24 cellular contexts compared by ENCODE assay signal in the genomic region with DNA sequence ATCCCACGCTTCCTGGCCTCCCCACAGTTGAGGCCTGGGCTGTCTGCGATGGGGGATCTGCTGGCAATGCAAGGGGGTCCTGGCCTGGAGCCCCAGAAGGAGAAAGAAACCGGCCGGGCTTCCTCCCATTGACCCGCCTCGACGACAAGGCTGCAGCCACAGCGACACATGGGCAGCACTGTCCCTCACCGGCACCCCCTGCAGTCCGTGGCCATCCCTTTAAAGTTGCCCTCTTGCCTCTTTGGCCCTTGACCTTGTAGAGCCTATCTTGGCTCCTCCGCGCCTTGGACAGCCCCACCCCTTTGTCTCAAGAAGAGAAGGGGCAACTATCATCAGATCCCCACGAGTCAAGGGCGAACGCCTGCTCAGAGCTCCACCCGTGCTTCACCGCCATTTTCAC.
DNase-seq lines count a peak whose midpoint lies in the region; ATAC-seq and TF ChIP-seq lines count a peak whose summit lies in the region.
"Had no signal": no experiment of that assay in that cellular context is flagged by ENCODE, and none has a peak within 500 bp of the region (broad histone marks: within the 10 kb centered on the region; RNA-seq: fewer than 3 reads in every experiment).

No MANE protein-coding gene starts in this region.

- no peak for ATAC-seq in HG02938 (IDR thresholded peaks at IDR 0.05; ENCODE audit: unreplicated experiment)
- no peak for ATAC-seq in activated CD4-positive, CD25-positive, alpha-beta regulatory T cell treated with anti-CD3 and anti-CD28 coated beads, Interleukin-2, amount 50 U/mL, for 24 hours
- ATAC-seq: activated naive CD4-positive, alpha-beta T cell treated with anti-CD3 and anti-CD28 coated beads, Interleukin-2, amount 50 U/mL, for 72 hours; activated T-cell treated with anti-CD3 and anti-CD28 coated beads, Interleukin-2, amount 50 U/mL, for 72 hours; naive thymus-derived CD8-positive, alpha-beta T cell; Panc1 had no signal

- no peaks in the 10 kb centered on the region for H3K9me2 ChIP-seq in MM.1S (replicated peaks; ENCODE audit: insufficient read depth, low read length)

- no peak for DNase-seq in MM.1S
- DNase-seq in epithelial cell of proximal tubule (ENCODE audit: low read depth), result no peak
- no peak for DNase-seq in retinal pigment epithelial cell (ENCODE audit: low read depth)
- DNase-seq in NCI-H2029 (lab: John Stamatoyannopoulos, UW), result no peak
- no peak for DNase-seq in dedifferentiated amniotic fluid mesenchymal stem cell (ENCODE audit: extremely low spot score)
- DNase-seq: activated CD4-positive, CD25-positive, alpha-beta regulatory T cell; activated CD8-positive, alpha-beta memory T cell treated with anti-CD3 and anti-CD28 coated beads for 24 hours; activated T-cell treated with anti-CD3 and anti-CD28 coated beads, Interleukin-2, amount 50 U/mL, for 72 hours; IMR-90; islet precursor cell; mesendoderm; naive thymus-derived CD8-positive, alpha-beta T cell; NCI-H187; NCI-H345; posterior cingulate gyrus; spleen had no signal

- no peaks in the 10 kb centered on the region for H3K9me3 ChIP-seq in MM.1S (replicated peaks; ENCODE audit: insufficient read depth, low read length)
- H3K9me3 ChIP-seq: spleen had no signal

- peaks cover 4% of the 10 kb centered on the region; the same call in 1 of the 2 replicates for H4K20me1 ChIP-seq in MM.1S (ENCODE audit: insufficient read depth, low read length)

- no peak overlapping the region for H3K9ac ChIP-seq in MM.1S (ENCODE audit: low read length)

- TF ChIP-seq CTCF in C4-2B (conservative IDR thresholded peaks at IDR 0.05), result no peak
- peak; percentile 20 for TF ChIP-seq CTCF in MM.1S (IDR thresholded peaks at IDR 0.05; ENCODE audit: low read length)
- peak; percentile 21 for TF ChIP-seq CTCF in epithelial cell of proximal tubule (conservative IDR thresholded peaks at IDR 0.05; ENCODE audit: low read depth, low read length)
- TF ChIP-seq CTCF in retinal pigment epithelial cell (conservative IDR thresholded peaks at IDR 0.05; ENCODE audit: low read depth, low read length), result peak; percentile 22

- H3K27ac ChIP-seq in C4-2B (peak overlapping the region; percentile 75), MM.1S (ENCODE audit: low read length) (no peak overlapping the region)
- H3K27ac ChIP-seq: HL-60, SK-N-MC, spleen had no signal

- no peaks in the 10 kb centered on the region for H3F3A ChIP-seq in MM.1S (ENCODE audit: insufficient read depth, low read length)

- no peak overlapping the region for H3K4me3 ChIP-seq in MM.1S (ENCODE audit: low read length)
- no peak overlapping the region for H3K4me3 ChIP-seq in epithelial cell of proximal tubule (ENCODE audit: low read depth, low read length)
- no peak overlapping the region for H3K4me3 ChIP-seq in retinal pigment epithelial cell (ENCODE audit: low read length)
- H3K4me3 ChIP-seq: hepatocyte, SK-N-MC, spleen had no signal

- no peak overlapping the region for H2AFZ ChIP-seq in MM.1S (ENCODE audit: low read length)
- H2AFZ ChIP-seq: hepatocyte had no signal

- no peak overlapping the region for H3K4me2 ChIP-seq in MM.1S (ENCODE audit: low read depth, low read length)
- H3K4me2 ChIP-seq: hepatocyte had no signal

- peaks cover 79% of the 10 kb centered on the region for H3K27me3 ChIP-seq in MM.1S (replicated peaks; ENCODE audit: insufficient read depth, low read length)
- H3K27me3 ChIP-seq: hepatocyte, spleen had no signal

- H3K79me2 ChIP-seq in MM.1S (ENCODE audit: low read length), result no peaks in the 10 kb centered on the region

- no peaks in the 10 kb centered on the region for H3K4me1 ChIP-seq in MM.1S (ENCODE audit: low read length)

- H3K36me3 ChIP-seq in MM.1S (replicated peaks; ENCODE audit: insufficient read depth, low read length), result no peaks in the 10 kb centered on the region
- H3K36me3 ChIP-seq: spleen had no signal
